In genomic region chr17:48647103-48647963, GRCh38 we compare ENCODE assay signal across 2 cellular contexts.
A peak's percentile ranks its signal among the peaks of the same experiment; 100 is the strongest.
TF ChIP-seq lines count a peak whose summit lies in the region.

No MANE protein-coding gene starts in this region.

TF ChIP-seq in A549, 52 proteins besides CTCF, POLR2A, EP300 and RAD21:
- TF ChIP-seq JUN (IDR thresholded peaks at IDR 0.05) (peak in 1 of 2 experiments; percentile 34; a peak in 1 of 5 replicates), PBX3 (IDR thresholded peaks at IDR 0.05) (no peak), MAX (IDR thresholded peaks at IDR 0.05) (peak; percentile 13; the same call in 1 of the 2 replicates), ESRRA (IDR thresholded peaks at IDR 0.05; ENCODE audit: borderline replicate concordance, low read length) (0 out of 2 replicates have a peak, but pooled peaks have one; percentile 69)

TF ChIP-seq in HepG2, 621 proteins besides CTCF, POLR2A, EP300 and RAD21:
- TF ChIP-seq ZNF501 (CRISPR knock-in tag; IDR thresholded peaks at IDR 0.05): no peak
- TF ChIP-seq UBTF (CRISPR knock-in tag; IDR thresholded peaks at IDR 0.05): no peak
- no peak for TF ChIP-seq ZNF644 (CRISPR knock-in tag; IDR thresholded peaks at IDR 0.05; ENCODE audit: low read depth)
- TF ChIP-seq NFKBIZ (CRISPR knock-in tag; IDR thresholded peaks at IDR 0.05): no peak
- TF ChIP-seq BHLHE40 (IDR thresholded peaks at IDR 0.05; ENCODE audit: low read length): no peak
- TF ChIP-seq ZNF367 (CRISPR knock-in tag; IDR thresholded peaks at IDR 0.05; ENCODE audit: borderline replicate concordance): no peak
- no peak for TF ChIP-seq ZNF432 (CRISPR knock-in tag; IDR thresholded peaks at IDR 0.05; ENCODE audit: borderline replicate concordance)
- TF ChIP-seq NFIB (CRISPR knock-in tag; IDR thresholded peaks at IDR 0.05; ENCODE audit: borderline replicate concordance): no peak
- TF ChIP-seq ZSCAN31 (CRISPR knock-in tag; IDR thresholded peaks at IDR 0.05; ENCODE audit: low read depth): no peak
- no peak for TF ChIP-seq RFXAP (CRISPR knock-in tag; IDR thresholded peaks at IDR 0.05; ENCODE audit: borderline replicate concordance)
- no peak for TF ChIP-seq SKI (IDR thresholded peaks at IDR 0.05; ENCODE audit: partially characterized antibody)
- no peak for TF ChIP-seq ATF7-NPFF (CRISPR knock-in tag; IDR thresholded peaks at IDR 0.05; ENCODE audit: low read depth)
- no peak for TF ChIP-seq ZMAT3 (CRISPR knock-in tag; conservative IDR thresholded peaks at IDR 0.05)
- no peak for TF ChIP-seq CEBPZ (IDR thresholded peaks at IDR 0.05; ENCODE audit: low read length)
- TF ChIP-seq XRCC5 (optimal IDR thresholded peaks at IDR 0.05; ENCODE audit: low read length): no peak
- TF ChIP-seq ZBTB20 (CRISPR knock-in tag; IDR thresholded peaks at IDR 0.05; ENCODE audit: borderline replicate concordance, low read depth): no peak
- TF ChIP-seq ZNF747 (CRISPR knock-in tag; IDR thresholded peaks at IDR 0.05; ENCODE audit: borderline replicate concordance): no peak
- TF ChIP-seq ZFY (CRISPR knock-in tag; IDR thresholded peaks at IDR 0.05): no peak
TF ChIP-seq in HepG2: peak in this region for 0.
